ENCODE assay signal across 21 cellular contexts in genomic region chr7:294440-295154, GRCh38. TPM values are rescaled to one million over a fixed set of nuclear protein-coding genes. Genes with fewer than 3 reads are reported as not detected.
A peak's percentile ranks its signal among the peaks of the same experiment; 100 is the strongest.
DNase-seq lines count a peak whose midpoint lies in the region; ATAC-seq and TF ChIP-seq lines count a peak whose summit lies in the region.
"Had no signal": no experiment of that assay in that cellular context is flagged by ENCODE, and none has a peak within 500 bp of the region (broad histone marks: within the 10 kb centered on the region; RNA-seq: fewer than 3 reads in every experiment).

No MANE protein-coding gene starts in this region.

- TF ChIP-seq POLR2A in suprapubic skin (IDR thresholded peaks at IDR 0.05) = no peak

- H3K27me3 ChIP-seq in H7 (ENCODE audit: control insufficient read depth, insufficient read depth, low read length) (peaks cover 9% of the 10 kb centered on the region; the same call in 1 of the 2 replicates), duodenal mucosa (ENCODE audit: control insufficient read depth in 1 of 2, insufficient read depth in 2 of 2, low read length in 2 of 2) (peaks cover 20 to 27% of the 10 kb centered on the region in 2 donors), suprapubic skin (peaks cover 64% of the 10 kb centered on the region)

- DNase-seq in H7 (peak; percentile 34), nephron progenitor cell (no peak), suprapubic skin (ENCODE audit: low spot score in 2 of 2) (peak; percentile 49 to 63), MV-4-11 (lab: John Stamatoyannopoulos, UW) (no peak)
- DNase-seq: ACHN, AML-193, DMS153, GDM1, NCI-H1105 treated with DMSO at 0.1 percent for 48 hours, NCI-H1694, NCI-H774, SHP77 treated with DMSO at 0.1 percent for 48 hours had no signal

- H3K9me3 ChIP-seq in duodenal mucosa (ENCODE audit: control insufficient read depth in 1 of 2, low read length in 2 of 2) (no peaks in the 10 kb centered on the region), suprapubic skin (no peaks in the 10 kb centered on the region)
- H3K9me3 ChIP-seq: HAP-1 had no signal

- H3K4me1 ChIP-seq in duodenal mucosa (ENCODE audit: control insufficient read depth in 1 of 2, insufficient read depth in 2 of 2, low read length in 2 of 2) (peaks cover 0 to 18% of the 10 kb centered on the region in 2 donors), suprapubic skin (peaks cover 15% of the 10 kb centered on the region)
- H3K4me1 ChIP-seq: HAP-1 had no signal

- no peak overlapping the region for H3K27ac ChIP-seq in duodenal mucosa (ENCODE audit: low read depth, low read length)
- H3K27ac ChIP-seq in suprapubic skin = no peak overlapping the region

- H3K27me3 Mint-ChIP-seq in nephron progenitor cell (ENCODE audit: low read depth, poor library complexity) = peaks cover 61% of the 10 kb centered on the region

- 87% methylated on average over 23 of the region's 25 CpGs for WGBS in suprapubic skin

- no peak for TF ChIP-seq EP300 in suprapubic skin (IDR thresholded peaks at IDR 0.05)

- no peak for ATAC-seq in GM21528 (IDR thresholded peaks at IDR 0.05; ENCODE audit: low FRiP score, unreplicated experiment)
- ATAC-seq in HG03520 (IDR thresholded peaks at IDR 0.05; ENCODE audit: unreplicated experiment) = no peak
- ATAC-seq: K562 had no signal

- no peaks in the 10 kb centered on the region for H3K36me3 Mint-ChIP-seq in nephron progenitor cell (ENCODE audit: low read depth)

- H3K36me3 ChIP-seq in H7 (replicated peaks; ENCODE audit: control insufficient read depth, insufficient read depth, low read length) = no peaks in the 10 kb centered on the region
- H3K36me3 ChIP-seq in duodenal mucosa (ENCODE audit: control insufficient read depth in 1 of 2, insufficient read depth in 2 of 2, low read length in 2 of 2) = no peaks in the 10 kb centered on the region
- no peaks in the 10 kb centered on the region for H3K36me3 ChIP-seq in suprapubic skin
- H3K36me3 ChIP-seq: HAP-1 had no signal

- peak overlapping the region; percentile 42 for H3K27ac Mint-ChIP-seq in nephron progenitor cell

- peak overlapping the region; percentile 2 to 12 for H3K9ac ChIP-seq in duodenal mucosa (ENCODE audit: low read depth in 1 of 2, low read length in 2 of 2)

- H3K4me3 Mint-ChIP-seq in nephron progenitor cell = peak overlapping the region; percentile 15

- H3K9me3 Mint-ChIP-seq in nephron progenitor cell = peaks cover 7% of the 10 kb centered on the region

- peaks cover 35% of the 10 kb centered on the region for H3K4me1 Mint-ChIP-seq in nephron progenitor cell

- no peak for TF ChIP-seq CTCF in nephron progenitor cell (IDR thresholded peaks at IDR 0.05)
- no peak for TF ChIP-seq CTCF in suprapubic skin (IDR thresholded peaks at IDR 0.05)

- H3K4me3 ChIP-seq in H7 (ENCODE audit: insufficient read depth, low read depth, low read length) = no peak overlapping the region
- H3K4me3 ChIP-seq in duodenal mucosa (ENCODE audit: low read depth in 1 of 2, low read length in 2 of 2) = no peak overlapping the region
- no peak overlapping the region for H3K4me3 ChIP-seq in suprapubic skin
- H3K4me3 ChIP-seq: HAP-1, K562 had no signal

RNA-seq across cellular contexts. Expression of gene FOXL3, which starts 4.6 kb away (rescaled TPM):
- not detected in 2 replicates for total RNA-seq in H7 (2014; rRNA removed; shearing (Covaris generic))
- total RNA-seq in suprapubic skin = not detected
- total RNA-seq: Daoy, K562, NCI-H460, OCI-LY7, RPMI7951 had no signal

Comparison
In these comparisons a context has a peak if more than half of its experiments do, and no peak if none do; other contexts are left out.
1. DNase-seq: peak in H7 (single experiment) and suprapubic skin (2 of 2); none in nephron progenitor cell (single experiment) and MV-4-11 (single experiment).